In genomic region chr10:101570764-101571572, GRCh38 we compare ENCODE assay signal across 1 cellular context.
TF ChIP-seq lines count a peak whose summit lies in the region.

No MANE protein-coding gene starts in this region.

TF ChIP-seq in HEK293, 187 proteins besides CTCF, POLR2A, EP300 and RAD21 (continued from another document):
- TF ChIP-seq ZNF280C (tag by site-specific recombination; IDR thresholded peaks at IDR 0.05) (no peak), ZNF518A (tag by site-specific recombination; conservative IDR thresholded peaks at IDR 0.05; ENCODE audit: low read depth) (no peak), ZNF692 (tag by site-specific recombination; IDR thresholded peaks at IDR 0.05) (0 out of 2 replicates have a peak, but pooled peaks have one; percentile 10), ZNF335 (tag by site-specific recombination; conservative IDR thresholded peaks at IDR 0.05) (peak; percentile 85), ZNF214 (tag by site-specific recombination; IDR thresholded peaks at IDR 0.05; ENCODE audit: borderline replicate concordance) (no peak), HOXA7 (CRISPR knock-in tag; IDR thresholded peaks at IDR 0.05; ENCODE audit: borderline replicate concordance) (no peak), ZNF221 (tag by site-specific recombination; IDR thresholded peaks at IDR 0.05; ENCODE audit: borderline replicate concordance) (no peak), ZNF354C (tag by site-specific recombination; IDR thresholded peaks at IDR 0.05; ENCODE audit: borderline replicate concordance, low read depth) (no peak), ZNF626 (tag by site-specific recombination; IDR thresholded peaks at IDR 0.05) (no peak), ZNF704 (tag by site-specific recombination; IDR thresholded peaks at IDR 0.05) (no peak), ZBTB11 (tag by site-specific recombination; conservative IDR thresholded peaks at IDR 0.05; ENCODE audit: low read depth) (no peak), ZNF202 (tag by site-specific recombination; IDR thresholded peaks at IDR 0.05; ENCODE audit: borderline replicate concordance) (no peak), ZNF529 (tag by site-specific recombination; IDR thresholded peaks at IDR 0.05; ENCODE audit: insufficient replicate concordance) (no peak), ZNF701 (tag by site-specific recombination; IDR thresholded peaks at IDR 0.05) (no peak), ZNF560 (tag by site-specific recombination; IDR thresholded peaks at IDR 0.05; ENCODE audit: borderline replicate concordance) (no peak)
